Comparison of ENCODE assay signal across 21 cellular contexts in the genomic region with DNA sequence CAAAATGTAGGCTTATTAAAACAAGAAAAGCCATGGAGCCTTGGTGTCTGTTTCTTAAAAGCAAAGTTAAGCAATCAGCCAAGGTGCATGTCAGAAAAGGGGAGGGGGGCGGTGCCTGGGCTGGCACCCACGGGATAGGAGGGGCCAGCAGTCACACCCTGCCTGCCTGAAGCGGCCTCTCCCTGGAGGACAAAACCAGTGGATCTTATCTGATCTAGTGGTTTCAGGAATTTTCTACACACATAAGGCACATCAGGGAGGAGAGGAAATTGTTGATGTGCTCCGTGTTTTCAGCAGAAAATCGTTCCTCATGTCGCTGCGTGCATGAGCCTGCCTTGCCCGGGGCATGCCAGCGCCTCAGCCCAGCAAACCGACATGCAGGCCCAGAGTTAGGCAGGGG.
"Had no signal": no experiment of that assay in that cellular context is flagged by ENCODE, and none has a peak within 500 bp of the region (broad histone marks: within the 10 kb centered on the region; RNA-seq: fewer than 3 reads in every experiment).

No MANE protein-coding gene starts in this region.

- H3K36me3 ChIP-seq: colonic mucosa, esophagus muscularis mucosa, stomach had no signal

- DNase-seq: activated CD4-positive, alpha-beta T cell treated with anti-CD3 and anti-CD28 coated beads for 48 hours; activated CD4-positive, CD25-positive, alpha-beta regulatory T cell; activated CD8-positive, alpha-beta T cell treated with anti-CD3 and anti-CD28 coated beads for 36 hours; activated naive CD4-positive, alpha-beta T cell; activated naive CD8-positive, alpha-beta T cell treated with anti-CD3 and anti-CD28 coated beads for 36 hours; activated T-cell treated with anti-CD3 and anti-CD28 coated beads, Interleukin-2, amount 50 U/mL, for 1 hour; body of pancreas; colonic mucosa; left colon; stimulated activated CD4-positive, alpha-beta T cell treated with anti-CD3 and anti-CD28 coated beads, Interleukin-4, amount 100 ng/mL, for 24 hours; stomach; trophoblast cell had no signal

- H3K4me1 ChIP-seq: body of pancreas, colonic mucosa, esophagus muscularis mucosa, parathyroid adenoma, stomach had no signal

- H3K4me3 ChIP-seq: body of pancreas, colonic mucosa, esophagus muscularis mucosa, hepatocyte, lung, smooth muscle cell, stomach had no signal

- ATAC-seq: activated CD8-positive, alpha-beta T cell treated with anti-CD3 and anti-CD28 coated beads for 36 hours; activated T-helper 17 cell treated with anti-CD3 and anti-CD28 coated beads, Interleukin-2, amount 50 U/mL, for 72 hours; body of pancreas; left colon; natural killer cell treated with Interleukin-12 subunit alpha and Interleukin-12 subunit beta and Interleukin-15 and Interleukin-18, amount 100 ng/mL, for 72 hours; sciatic nerve; stimulated activated effector memory CD8-positive, alpha-beta T cell treated with anti-CD3 and anti-CD28 coated beads, Interleukin-12 subunit alpha, Interleukin-12 subunit beta, amount 100 ng/mL, for 72 hours had no signal

- H3K27me3 ChIP-seq: body of pancreas, colonic mucosa, hepatocyte had no signal

- H3K27ac ChIP-seq: body of pancreas, colonic mucosa, esophagus muscularis mucosa, hepatocyte, parathyroid adenoma, stomach had no signal

- H3K9me3 ChIP-seq: body of pancreas, colonic mucosa, esophagus muscularis mucosa, stomach had no signal
